ENCODE assay signal across 1 cellular context in genomic region chr2:9770308-9771100, GRCh38.
A peak's percentile ranks its signal among the peaks of the same experiment; 100 is the strongest.
TF ChIP-seq lines count a peak whose summit lies in the region.

No MANE protein-coding gene starts in this region.

TF ChIP-seq in K562, 482 proteins besides CTCF, POLR2A, EP300 and RAD21 (continued from another document and continues in another):
- TF ChIP-seq GTF3C2 (IDR thresholded peaks at IDR 0.05; ENCODE audit: borderline replicate concordance, extremely low read depth, insufficient read length), result no peak
- TF ChIP-seq, protein P1, sequence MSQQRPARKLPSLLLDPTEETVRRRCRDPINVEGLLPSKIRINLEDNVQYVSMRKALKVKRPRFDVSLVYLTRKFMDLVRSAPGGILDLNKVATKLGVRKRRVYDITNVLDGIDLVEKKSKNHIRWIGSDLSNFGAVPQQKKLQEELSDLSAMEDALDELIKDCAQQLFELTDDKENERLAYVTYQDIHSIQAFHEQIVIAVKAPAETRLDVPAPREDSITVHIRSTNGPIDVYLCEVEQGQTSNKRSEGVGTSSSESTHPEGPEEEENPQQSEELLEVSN (IDR thresholded peaks at IDR 0.05; ENCODE audit: borderline replicate concordance in 1 of 2, extremely low read depth in 1 of 2, insufficient read depth in 1 of 2, insufficient read length in 1 of 2, low read depth in 1 of 2, low read length in 1 of 2, poor library complexity in 1 of 2, severe bottlenecking in 1 of 2), result peak in 1 of 2 experiments; percentile 5
- TF ChIP-seq EGR1 (conservative IDR thresholded peaks at IDR 0.05), result peak; percentile 83
- peak; percentile 76 for TF ChIP-seq SMC3 (conservative IDR thresholded peaks at IDR 0.05; ENCODE audit: insufficient read depth, low read depth, low read length)
- TF ChIP-seq FIP1L1 (IDR thresholded peaks at IDR 0.05; ENCODE audit: low read depth, low read length, poor library complexity, severe bottlenecking), result no peak
- TF ChIP-seq DMBX1 (CRISPR knock-in tag; IDR thresholded peaks at IDR 0.05; ENCODE audit: borderline replicate concordance), result no peak
- TF ChIP-seq, protein P2, sequence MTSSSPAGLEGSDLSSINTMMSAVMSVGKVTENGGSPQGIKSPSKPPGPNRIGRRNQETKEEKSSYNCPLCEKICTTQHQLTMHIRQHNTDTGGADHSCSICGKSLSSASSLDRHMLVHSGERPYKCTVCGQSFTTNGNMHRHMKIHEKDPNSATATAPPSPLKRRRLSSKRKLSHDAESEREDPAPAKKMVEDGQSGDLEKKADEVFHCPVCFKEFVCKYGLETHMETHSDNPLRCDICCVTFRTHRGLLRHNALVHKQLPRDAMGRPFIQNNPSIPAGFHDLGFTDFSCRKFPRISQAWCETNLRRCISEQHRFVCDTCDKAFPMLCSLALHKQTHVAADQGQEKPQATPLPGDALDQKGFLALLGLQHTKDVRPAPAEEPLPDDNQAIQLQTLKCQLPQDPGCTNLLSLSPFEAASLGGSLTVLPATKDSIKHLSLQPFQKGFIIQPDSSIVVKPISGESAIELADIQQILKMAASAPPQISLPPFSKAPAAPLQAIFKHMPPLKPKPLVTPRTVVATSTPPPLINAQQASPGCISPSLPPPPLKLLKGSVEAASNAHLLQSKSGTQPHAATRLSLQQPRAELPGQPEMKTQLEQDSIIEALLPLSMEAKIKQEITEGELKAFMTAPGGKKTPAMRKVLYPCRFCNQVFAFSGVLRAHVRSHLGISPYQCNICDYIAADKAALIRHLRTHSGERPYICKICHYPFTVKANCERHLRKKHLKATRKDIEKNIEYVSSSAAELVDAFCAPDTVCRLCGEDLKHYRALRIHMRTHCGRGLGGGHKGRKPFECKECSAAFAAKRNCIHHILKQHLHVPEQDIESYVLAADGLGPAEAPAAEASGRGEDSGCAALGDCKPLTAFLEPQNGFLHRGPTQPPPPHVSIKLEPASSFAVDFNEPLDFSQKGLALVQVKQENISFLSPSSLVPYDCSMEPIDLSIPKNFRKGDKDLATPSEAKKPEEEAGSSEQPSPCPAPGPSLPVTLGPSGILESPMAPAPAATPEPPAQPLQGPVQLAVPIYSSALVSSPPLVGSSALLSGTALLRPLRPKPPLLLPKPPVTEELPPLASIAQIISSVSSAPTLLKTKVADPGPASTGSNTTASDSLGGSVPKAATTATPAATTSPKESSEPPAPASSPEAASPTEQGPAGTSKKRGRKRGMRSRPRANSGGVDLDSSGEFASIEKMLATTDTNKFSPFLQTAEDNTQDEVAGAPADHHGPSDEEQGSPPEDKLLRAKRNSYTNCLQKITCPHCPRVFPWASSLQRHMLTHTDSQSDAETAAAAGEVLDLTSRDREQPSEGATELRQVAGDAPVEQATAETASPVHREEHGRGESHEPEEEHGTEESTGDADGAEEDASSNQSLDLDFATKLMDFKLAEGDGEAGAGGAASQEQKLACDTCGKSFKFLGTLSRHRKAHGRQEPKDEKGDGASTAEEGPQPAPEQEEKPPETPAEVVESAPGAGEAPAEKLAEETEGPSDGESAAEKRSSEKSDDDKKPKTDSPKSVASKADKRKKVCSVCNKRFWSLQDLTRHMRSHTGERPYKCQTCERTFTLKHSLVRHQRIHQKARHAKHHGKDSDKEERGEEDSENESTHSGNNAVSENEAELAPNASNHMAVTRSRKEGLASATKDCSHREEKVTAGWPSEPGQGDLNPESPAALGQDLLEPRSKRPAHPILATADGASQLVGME (CRISPR knock-in tag; IDR thresholded peaks at IDR 0.05), result no peak
- TF ChIP-seq, protein P3, sequence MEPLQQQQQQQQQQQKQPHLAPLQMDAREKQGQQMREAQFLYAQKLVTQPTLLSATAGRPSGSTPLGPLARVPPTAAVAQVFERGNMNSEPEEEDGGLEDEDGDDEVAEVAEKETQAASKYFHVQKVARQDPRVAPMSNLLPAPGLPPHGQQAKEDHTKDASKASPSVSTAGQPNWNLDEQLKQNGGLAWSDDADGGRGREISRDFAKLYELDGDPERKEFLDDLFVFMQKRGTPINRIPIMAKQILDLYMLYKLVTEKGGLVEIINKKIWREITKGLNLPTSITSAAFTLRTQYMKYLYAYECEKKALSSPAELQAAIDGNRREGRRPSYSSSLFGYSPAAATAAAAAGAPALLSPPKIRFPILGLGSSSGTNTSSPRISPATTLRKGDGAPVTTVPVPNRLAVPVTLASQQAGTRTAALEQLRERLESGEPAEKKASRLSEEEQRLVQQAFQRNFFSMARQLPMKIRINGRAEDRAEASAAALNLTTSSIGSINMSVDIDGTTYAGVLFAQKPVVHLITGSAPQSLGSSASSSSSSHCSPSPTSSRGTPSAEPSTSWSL (CRISPR knock-in tag; IDR thresholded peaks at IDR 0.05; ENCODE audit: borderline replicate concordance), result no peak
- TF ChIP-seq ZBTB49 (CRISPR knock-in tag; IDR thresholded peaks at IDR 0.05; ENCODE audit: borderline replicate concordance), result no peak
- TF ChIP-seq ZNF311 (CRISPR knock-in tag; IDR thresholded peaks at IDR 0.05), result no peak
- no peak for TF ChIP-seq POLR3G (IDR thresholded peaks at IDR 0.05; ENCODE audit: extremely low read depth, insufficient read length, insufficient replicate concordance)
- no peak for TF ChIP-seq C11orf30 (IDR thresholded peaks at IDR 0.05; ENCODE audit: low read depth)
- no peak for TF ChIP-seq ZNF324 (CRISPR knock-in tag; IDR thresholded peaks at IDR 0.05)
- TF ChIP-seq RBM17 (IDR thresholded peaks at IDR 0.05; ENCODE audit: borderline replicate concordance, low read depth, low read length), result no peak
- TF ChIP-seq BMI1 (IDR thresholded peaks at IDR 0.05; ENCODE audit: low read length), result no peak
- TF ChIP-seq, protein P4, sequence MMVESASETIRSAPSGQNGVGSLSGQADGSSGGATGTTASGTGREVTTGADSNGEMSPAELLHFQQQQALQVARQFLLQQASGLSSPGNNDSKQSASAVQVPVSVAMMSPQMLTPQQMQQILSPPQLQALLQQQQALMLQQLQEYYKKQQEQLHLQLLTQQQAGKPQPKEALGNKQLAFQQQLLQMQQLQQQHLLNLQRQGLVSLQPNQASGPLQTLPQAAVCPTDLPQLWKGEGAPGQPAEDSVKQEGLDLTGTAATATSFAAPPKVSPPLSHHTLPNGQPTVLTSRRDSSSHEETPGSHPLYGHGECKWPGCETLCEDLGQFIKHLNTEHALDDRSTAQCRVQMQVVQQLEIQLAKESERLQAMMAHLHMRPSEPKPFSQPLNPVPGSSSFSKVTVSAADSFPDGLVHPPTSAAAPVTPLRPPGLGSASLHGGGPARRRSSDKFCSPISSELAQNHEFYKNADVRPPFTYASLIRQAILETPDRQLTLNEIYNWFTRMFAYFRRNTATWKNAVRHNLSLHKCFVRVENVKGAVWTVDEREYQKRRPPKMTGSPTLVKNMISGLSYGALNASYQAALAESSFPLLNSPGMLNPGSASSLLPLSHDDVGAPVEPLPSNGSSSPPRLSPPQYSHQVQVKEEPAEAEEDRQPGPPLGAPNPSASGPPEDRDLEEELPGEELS (CRISPR knock-in tag; IDR thresholded peaks at IDR 0.05; ENCODE audit: borderline replicate concordance), result no peak
- TF ChIP-seq, protein P5, sequence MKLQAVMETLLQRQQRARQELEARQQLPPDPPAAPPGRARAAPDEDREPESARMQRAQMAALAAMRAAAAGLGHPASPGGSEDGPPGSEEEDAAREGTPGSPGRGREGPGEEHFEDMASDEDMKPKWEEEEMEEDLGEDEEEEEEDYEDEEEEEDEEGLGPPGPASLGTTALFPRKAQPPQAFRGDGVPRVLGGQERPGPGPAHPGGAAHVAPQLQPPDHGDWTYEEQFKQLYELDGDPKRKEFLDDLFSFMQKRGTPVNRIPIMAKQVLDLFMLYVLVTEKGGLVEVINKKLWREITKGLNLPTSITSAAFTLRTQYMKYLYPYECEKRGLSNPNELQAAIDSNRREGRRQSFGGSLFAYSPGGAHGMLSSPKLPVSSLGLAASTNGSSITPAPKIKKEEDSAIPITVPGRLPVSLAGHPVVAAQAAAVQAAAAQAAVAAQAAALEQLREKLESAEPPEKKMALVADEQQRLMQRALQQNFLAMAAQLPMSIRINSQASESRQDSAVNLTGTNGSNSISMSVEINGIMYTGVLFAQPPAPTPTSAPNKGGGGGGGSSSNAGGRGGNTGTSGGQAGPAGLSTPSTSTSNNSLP (IDR thresholded peaks at IDR 0.05; ENCODE audit: borderline replicate concordance, low read depth, low read length), result peak; percentile 52; the same call in 1 of the 2 replicates
- TF ChIP-seq, protein P6, sequence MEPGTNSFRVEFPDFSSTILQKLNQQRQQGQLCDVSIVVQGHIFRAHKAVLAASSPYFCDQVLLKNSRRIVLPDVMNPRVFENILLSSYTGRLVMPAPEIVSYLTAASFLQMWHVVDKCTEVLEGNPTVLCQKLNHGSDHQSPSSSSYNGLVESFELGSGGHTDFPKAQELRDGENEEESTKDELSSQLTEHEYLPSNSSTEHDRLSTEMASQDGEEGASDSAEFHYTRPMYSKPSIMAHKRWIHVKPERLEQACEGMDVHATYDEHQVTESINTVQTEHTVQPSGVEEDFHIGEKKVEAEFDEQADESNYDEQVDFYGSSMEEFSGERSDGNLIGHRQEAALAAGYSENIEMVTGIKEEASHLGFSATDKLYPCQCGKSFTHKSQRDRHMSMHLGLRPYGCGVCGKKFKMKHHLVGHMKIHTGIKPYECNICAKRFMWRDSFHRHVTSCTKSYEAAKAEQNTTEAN (CRISPR knock-in tag; IDR thresholded peaks at IDR 0.05), result no peak
- no peak for TF ChIP-seq ARID1B (IDR thresholded peaks at IDR 0.05)
- no peak for TF ChIP-seq MXI1 (IDR thresholded peaks at IDR 0.05; ENCODE audit: low read depth, low read length)
- TF ChIP-seq RB1 (IDR thresholded peaks at IDR 0.05; ENCODE audit: low read depth), result 0 out of 2 replicates have a peak, but pooled peaks have one; percentile 39
- TF ChIP-seq, protein P7, sequence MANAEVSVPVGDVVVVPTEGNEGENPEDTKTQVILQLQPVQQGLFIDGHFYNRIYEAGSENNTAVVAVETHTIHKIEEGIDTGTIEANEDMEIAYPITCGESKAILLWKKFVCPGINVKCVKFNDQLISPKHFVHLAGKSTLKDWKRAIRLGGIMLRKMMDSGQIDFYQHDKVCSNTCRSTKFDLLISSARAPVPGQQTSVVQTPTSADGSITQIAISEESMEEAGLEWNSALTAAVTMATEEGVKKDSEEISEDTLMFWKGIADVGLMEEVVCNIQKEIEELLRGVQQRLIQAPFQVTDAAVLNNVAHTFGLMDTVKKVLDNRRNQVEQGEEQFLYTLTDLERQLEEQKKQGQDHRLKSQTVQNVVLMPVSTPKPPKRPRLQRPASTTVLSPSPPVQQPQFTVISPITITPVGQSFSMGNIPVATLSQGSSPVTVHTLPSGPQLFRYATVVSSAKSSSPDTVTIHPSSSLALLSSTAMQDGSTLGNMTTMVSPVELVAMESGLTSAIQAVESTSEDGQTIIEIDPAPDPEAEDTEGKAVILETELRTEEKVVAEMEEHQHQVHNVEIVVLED (CRISPR knock-in tag; IDR thresholded peaks at IDR 0.05), result no peak
- peak in 1 of 2 experiments; percentile 44; a peak in 1 of 4 replicates for TF ChIP-seq FOXK2 (conservative IDR thresholded peaks at IDR 0.05 in 1 of 2, IDR thresholded peaks at IDR 0.05 in 1 of 2; ENCODE audit: low read depth in 2 of 2)
- TF ChIP-seq, protein P8, sequence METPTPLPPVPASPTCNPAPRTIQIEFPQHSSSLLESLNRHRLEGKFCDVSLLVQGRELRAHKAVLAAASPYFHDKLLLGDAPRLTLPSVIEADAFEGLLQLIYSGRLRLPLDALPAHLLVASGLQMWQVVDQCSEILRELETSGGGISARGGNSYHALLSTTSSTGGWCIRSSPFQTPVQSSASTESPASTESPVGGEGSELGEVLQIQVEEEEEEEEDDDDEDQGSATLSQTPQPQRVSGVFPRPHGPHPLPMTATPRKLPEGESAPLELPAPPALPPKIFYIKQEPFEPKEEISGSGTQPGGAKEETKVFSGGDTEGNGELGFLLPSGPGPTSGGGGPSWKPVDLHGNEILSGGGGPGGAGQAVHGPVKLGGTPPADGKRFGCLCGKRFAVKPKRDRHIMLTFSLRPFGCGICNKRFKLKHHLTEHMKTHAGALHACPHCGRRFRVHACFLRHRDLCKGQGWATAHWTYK (CRISPR knock-in tag; IDR thresholded peaks at IDR 0.05), result no peak
- peak; percentile 63 for TF ChIP-seq DACH1 (IDR thresholded peaks at IDR 0.05; ENCODE audit: partially characterized antibody)
- TF ChIP-seq SIN3B (IDR thresholded peaks at IDR 0.05; ENCODE audit: low read depth), result no peak
- no peak for TF ChIP-seq SIN3A (IDR thresholded peaks at IDR 0.05; ENCODE audit: borderline replicate concordance in 2 of 2, control insufficient read depth in 1 of 2, low read depth in 2 of 2, low read length in 2 of 2)
- TF ChIP-seq E2F1 (CRISPR knock-in tag; IDR thresholded peaks at IDR 0.05), result no peak
- no peak for TF ChIP-seq POLR2H (tag; IDR thresholded peaks at IDR 0.05; ENCODE audit: low read depth)
- TF ChIP-seq OTX1 (CRISPR knock-in tag; IDR thresholded peaks at IDR 0.05), result no peak
